9 cellular contexts compared by ENCODE assay signal in genomic region chr7:92832623-92833023, GRCh38. TPM values are rescaled to one million over a fixed set of nuclear protein-coding genes. Genes with fewer than 3 reads are reported as not detected.
A peak's percentile ranks its signal among the peaks of the same experiment; 100 is the strongest.
DNase-seq lines count a peak whose midpoint lies in the region; ATAC-seq, FAIRE-seq and TF ChIP-seq lines count a peak whose summit lies in the region.
"Had no signal": no experiment of that assay in that cellular context is flagged by ENCODE, and none has a peak within 500 bp of the region (broad histone marks: within the 10 kb centered on the region; RNA-seq: fewer than 3 reads in every experiment).

No MANE protein-coding gene starts in this region.

- H3K27ac Mint-ChIP-seq in activated T-cell treated with anti-CD3 and anti-CD28 coated beads, Interleukin-2, amount 50 U/mL, for 24 hours = peak overlapping the region; percentile 97
- H3K27ac Mint-ChIP-seq in activated naive CD8-positive, alpha-beta T cell treated with anti-CD3 and anti-CD28 coated beads, Interleukin-2, amount 10 ng/mL, durations not matched to agents 7 days and 5 days = peak overlapping the region; percentile 91

- 3% methylated on average over 6 of the region's 17 CpGs for WGBS in right lobe of liver (ENCODE audit: insufficient coverage, low coverage, low lambda C conversion rate, missing lambda C conversion rate)

- H3K4me3 ChIP-seq in right lobe of liver = peak overlapping the region; percentile 74 to 86 (median 80)

- peak overlapping the region; percentile 74 to 87 (median 83) for H3K27ac ChIP-seq in right lobe of liver

- POLR2A ChIA-PET in activated naive CD8-positive, alpha-beta T cell treated with anti-CD3 and anti-CD28 coated beads, Interleukin-2, amount 10 ng/mL, durations not matched to agents 7 days and 5 days (lab: Charles Lee) = interaction anchor here (0.6 to 2.8 kb wide), 21 partner anchors 12 to 274 kb away, joined by 3 to 30 read pairs (median 4); no protein-coding TSS in a partner anchor

- TF ChIP-seq CTCF in right lobe of liver (IDR thresholded peaks at IDR 0.05) = no peak

- peak overlapping the region; percentile 95 for H3K4me3 Mint-ChIP-seq in activated T-cell treated with anti-CD3 and anti-CD28 coated beads, Interleukin-2, amount 50 U/mL, for 24 hours
- peak overlapping the region; percentile 98 for H3K4me3 Mint-ChIP-seq in activated naive CD8-positive, alpha-beta T cell treated with anti-CD3 and anti-CD28 coated beads, Interleukin-2, amount 10 ng/mL, durations not matched to agents 7 days and 5 days

- peaks cover 0 to 17% (median 0%) of the 10 kb centered on the region in 4 donors for H3K4me1 ChIP-seq in right lobe of liver

- H3K36me3 Mint-ChIP-seq in activated T-cell treated with anti-CD3 and anti-CD28 coated beads, Interleukin-2, amount 50 U/mL, for 24 hours (ENCODE audit: low read depth) = peaks cover 77% of the 10 kb centered on the region
- H3K36me3 Mint-ChIP-seq in activated naive CD8-positive, alpha-beta T cell treated with anti-CD3 and anti-CD28 coated beads, Interleukin-2, amount 10 ng/mL, durations not matched to agents 7 days and 5 days = peaks cover 36% of the 10 kb centered on the region

- DNase-seq in activated T-cell treated with anti-CD3 and anti-CD28 coated beads, Interleukin-2, amount 50 U/mL, for 24 hours = no peak
- no peak for DNase-seq in activated T-cell treated with anti-CD3 and anti-CD28 coated beads, Interleukin-2, amount 50 U/mL, for 48 hours
- DNase-seq in activated naive CD8-positive, alpha-beta T cell treated with anti-CD3 and anti-CD28 coated beads, Interleukin-2, amount 10 ng/mL, durations not matched to agents 7 days and 5 days = no peak
- DNase-seq in right lobe of liver = no peak
- no peak for DNase-seq in urothelium cell line (ENCODE audit: low spot score)
- no peak for DNase-seq in C1 segment of cervical spinal cord (lab: John Stamatoyannopoulos, UW)
- no peak for DNase-seq in DMS 273 (lab: John Stamatoyannopoulos, UW; ENCODE audit: unreplicated experiment)

- FAIRE-seq in urothelium cell line (lab: Jason Lieb, UNC) = peak; percentile 48
- FAIRE-seq: frontal cortex had no signal

- H3K4me1 Mint-ChIP-seq in activated T-cell treated with anti-CD3 and anti-CD28 coated beads, Interleukin-2, amount 50 U/mL, for 24 hours (ENCODE audit: low read depth) = peaks cover 52% of the 10 kb centered on the region
- H3K4me1 Mint-ChIP-seq in activated naive CD8-positive, alpha-beta T cell treated with anti-CD3 and anti-CD28 coated beads, Interleukin-2, amount 10 ng/mL, durations not matched to agents 7 days and 5 days = peaks cover 40% of the 10 kb centered on the region

- H3K36me3 ChIP-seq in right lobe of liver = no peaks in the 10 kb centered on the region

- no peaks in the 10 kb centered on the region for H3K9me3 Mint-ChIP-seq in activated T-cell treated with anti-CD3 and anti-CD28 coated beads, Interleukin-2, amount 50 U/mL, for 24 hours
- H3K9me3 Mint-ChIP-seq in activated naive CD8-positive, alpha-beta T cell treated with anti-CD3 and anti-CD28 coated beads, Interleukin-2, amount 10 ng/mL, durations not matched to agents 7 days and 5 days = no peaks in the 10 kb centered on the region

- H3K27me3 Mint-ChIP-seq in activated T-cell treated with anti-CD3 and anti-CD28 coated beads, Interleukin-2, amount 50 U/mL, for 24 hours = peaks cover 6% of the 10 kb centered on the region
- H3K27me3 Mint-ChIP-seq in activated naive CD8-positive, alpha-beta T cell treated with anti-CD3 and anti-CD28 coated beads, Interleukin-2, amount 10 ng/mL, durations not matched to agents 7 days and 5 days = peaks cover 8% of the 10 kb centered on the region

- no peaks in the 10 kb centered on the region for H3K27me3 ChIP-seq in right lobe of liver

- no peaks in the 10 kb centered on the region for H3K9me3 ChIP-seq in right lobe of liver

- no peak for TF ChIP-seq POLR2A in right lobe of liver (IDR thresholded peaks at IDR 0.05)

- peak; percentile 2 for ATAC-seq in HG03175 (IDR thresholded peaks at IDR 0.05; ENCODE audit: unreplicated experiment)
- ATAC-seq in activated naive CD8-positive, alpha-beta T cell treated with anti-CD3 and anti-CD28 coated beads, Interleukin-2, amount 10 ng/mL, durations not matched to agents 7 days and 5 days (ENCODE audit: low read depth) = peak; percentile 1
- no peak for ATAC-seq in right lobe of liver

- intact Hi-C loops in right lobe of liver (cut with DNase I) = loop anchor here (10.0 kb wide), 2 partner anchors 138 to 208 kb away; no protein-coding TSS in a partner anchor

RNA-seq across cellular contexts. Expression of gene CDK6, which starts 3.8 kb away (rescaled TPM):
- total RNA-seq in activated naive CD8-positive, alpha-beta T cell treated with anti-CD3 and anti-CD28 coated beads, Interleukin-2, amount 10 ng/mL, durations not matched to agents 7 days and 5 days = 10 to 100 TPM; 98.6 to 99.8 TPM
- 10 to 100 TPM in 5 of 6 experiments, 1 to 10 TPM in 1; 6.9 to 23.7 (median 17.0) TPM for total RNA-seq in right lobe of liver

Comparison
In these comparisons a context has a peak if more than half of its experiments do, and no peak if none do; other contexts are left out.
1. ATAC-seq: peak in HG03175 (single experiment) and activated naive CD8-positive, alpha-beta T cell treated with anti-CD3 and anti-CD28 coated beads, Interleukin-2, amount 10 ng/mL, durations not matched to agents 7 days and 5 days (single experiment); none in right lobe of liver (0 of 4).
2. RNA of gene CDK6, which starts 3.8 kb away (total RNA-seq): 98.6 to 99.8 TPM in activated naive CD8-positive, alpha-beta T cell treated with anti-CD3 and anti-CD28 coated beads, Interleukin-2, amount 10 ng/mL, durations not matched to agents 7 days and 5 days; 6.9 to 23.7 TPM in right lobe of liver; every median in the first group is over 4 times any median in the second.